ENCODE assay signal across 8 cellular contexts in genomic region chr10:98414932-98415709, GRCh38. TPM values are rescaled to one million over a fixed set of nuclear protein-coding genes. Genes with fewer than 3 reads are reported as not detected.
DNase-seq lines count a peak whose midpoint lies in the region; ATAC-seq and TF ChIP-seq lines count a peak whose summit lies in the region.

TSS of gene PYROXD2 (minus strand) at chr10:98415182. CDS start at chr10:98415135, 47 bp downstream.

- H3K9ac ChIP-seq in GM23248 = peak within 1 kb of the TSS; percentile 77

- no peaks in the 10 kb centered on the region for H3K9me3 ChIP-seq in GM23248 (ENCODE audit: low read depth)
- H3K9me3 ChIP-seq in left lung = no peaks in the 10 kb centered on the region

- ATAC-seq in left lung (peak; percentile 96), GM21723 (IDR thresholded peaks at IDR 0.05; ENCODE audit: unreplicated experiment) (no peak)

- H4K20me1 ChIP-seq in GM23248 (ENCODE audit: insufficient read depth) = no peaks in the 10 kb centered on the region

- H3K27me3 ChIP-seq in BJ (ENCODE audit: control insufficient read depth, insufficient read depth, low read length) = no peaks in the 10 kb centered on the region
- H3K27me3 ChIP-seq in GM23248 (replicated peaks; ENCODE audit: insufficient read depth) = no peaks in the 10 kb centered on the region
- H3K27me3 ChIP-seq in left lung = no peaks in the 10 kb centered on the region

- H3K27ac ChIP-seq in GM23248 (no peak within 1 kb of the TSS), left lung (peak within 1 kb of the TSS; percentile 71 to 80)

- no peaks in the 10 kb centered on the region for H3K79me2 ChIP-seq in GM23248 (ENCODE audit: insufficient read depth)

- H3K9me2 ChIP-seq in GM23248 (ENCODE audit: insufficient read depth) = no peaks in the 10 kb centered on the region

- peak within 1 kb of the TSS; percentile 84 for H3K4me2 ChIP-seq in GM23248 (ENCODE audit: unreplicated experiment)

- TF ChIP-seq CTCF in BJ (IDR thresholded peaks at IDR 0.05; ENCODE audit: insufficient read depth, low read depth, low read length) (peak; percentile 18; the same call in 1 of the 2 replicates), left lung (IDR thresholded peaks at IDR 0.05) (no peak)

- H2AFZ ChIP-seq in GM23248 = peak within 1 kb of the TSS; percentile 68

- peaks cover 13% of the 10 kb centered on the region for H3K36me3 ChIP-seq in BJ (ENCODE audit: control insufficient read depth, insufficient read depth, low read length)
- no peaks in the 10 kb centered on the region for H3K36me3 ChIP-seq in GM23248 (ENCODE audit: low read depth)
- peaks cover 0 to 38% of the 10 kb centered on the region in 2 donors for H3K36me3 ChIP-seq in left lung

- 0 out of 2 replicates have a peak, but pooled peaks cover 5% of the 10 kb centered on the region for H3F3A ChIP-seq in GM23248 (ENCODE audit: insufficient read depth)

- POLR2A ChIA-PET in BJ (lab: Charles Lee) = interaction anchor here (1.0 kb wide), 1 partner anchor 12 kb away, joined by 3 read pairs; no protein-coding TSS in a partner anchor

- WGBS in GM23248 (ENCODE audit: low coverage in 1 of 2, low lambda C conversion rate in 2 of 2, missing lambda C conversion rate in 2 of 2), 2 experiments = 23% methylated on average over 23 to 24 of the region's 24 CpGs

- in situ Hi-C loops in GM23248 (cut with MboI) = no loop called here

- intact Hi-C loops in left lung (cut with DNase I) = no loop called here

- H3K4me1 ChIP-seq in GM23248 (ENCODE audit: insufficient read depth) (peaks cover 4% of the 10 kb centered on the region; the same call in 1 of the 2 replicates), left lung (peaks cover 11 to 19% of the 10 kb centered on the region in 2 donors)

- peak; percentile 65 for DNase-seq in BJ (ENCODE audit: low read depth)
- DNase-seq in GM23248 = peak; percentile 94
- peak; percentile 11 for DNase-seq in NCI-H2081 treated with DMSO at 0.1 percent for 48 hours (lab: John Stamatoyannopoulos, UW)
- DNase-seq in activated CD4-positive, alpha-beta T cell treated with anti-CD3 and anti-CD28 coated beads, Interleukin-2, amount 50 U/mL, for 48 hours = peak; percentile 34 to 51
- DNase-seq in effector CD8-positive, alpha-beta T cell (lab: John Stamatoyannopoulos, UW) = peak; percentile 9
- peak; percentile 91 to 92 for DNase-seq in left lung
- peak; percentile 6 for DNase-seq in stimulated activated CD4-positive, alpha-beta T cell treated with anti-CD3 and anti-CD28 coated beads, Interleukin-2, amount 100 ng/mL, for 4 hours (ENCODE audit: low read depth)

- CTCF ChIA-PET in BJ (lab: Yijun Ruan, JAX) = interaction anchor here (0.9 to 7.2 kb wide), 5 partner anchors 9 to 106 kb away, joined by 3 to 44 read pairs (median 7); no protein-coding TSS in a partner anchor

- H3K4me3 ChIP-seq in BJ (ENCODE audit: low read depth, low read length) (peak within 1 kb of the TSS; percentile 61), GM23248 (peak within 1 kb of the TSS; percentile 79), left lung (peak within 1 kb of the TSS; percentile 51 to 54)

RNA-seq across cellular contexts. Expression of gene PYROXD2, which starts in this region (rescaled TPM):
- polyA plus RNA-seq in BJ (2011; rRNA removed) = 13.9 and 23.1 TPM in 2 replicates
- polyA minus RNA-seq in BJ (2011; rRNA and poly(A)+ RNA removed) = 9.6 and 14.6 TPM in 2 replicates
- 13.8 and 14.0 TPM in 2 replicates for total RNA-seq in GM23248 (2014; rRNA removed; shearing (Covaris generic))
- polyA plus RNA-seq in GM23248 (2016; fragmentation: Nextera tagmentation; extraction: Ambion mirVana) = 12.0 and 12.1 TPM in 2 replicates
- total RNA-seq in left lung = 10 to 100 TPM in 1 of 2 donors, 1 to 10 TPM in 1; 8.2 to 14.8 TPM

Comparison
In these comparisons a context has a peak if more than half of its experiments do, and no peak if none do; other contexts are left out.
1. DNase-seq: peak in every context shown above with its lines; median percentile 94 in GM23248; 92 in left lung; 65 in BJ; 42 in activated CD4-positive, alpha-beta T cell treated with anti-CD3 and anti-CD28 coated beads, Interleukin-2, amount 50 U/mL, for 48 hours; 11 in NCI-H2081 treated with DMSO at 0.1 percent for 48 hours; 9 in effector CD8-positive, alpha-beta T cell; 6 in stimulated activated CD4-positive, alpha-beta T cell treated with anti-CD3 and anti-CD28 coated beads, Interleukin-2, amount 100 ng/mL, for 4 hours.